Comparison of ENCODE assay signal across 24 cellular contexts in the genomic region with DNA sequence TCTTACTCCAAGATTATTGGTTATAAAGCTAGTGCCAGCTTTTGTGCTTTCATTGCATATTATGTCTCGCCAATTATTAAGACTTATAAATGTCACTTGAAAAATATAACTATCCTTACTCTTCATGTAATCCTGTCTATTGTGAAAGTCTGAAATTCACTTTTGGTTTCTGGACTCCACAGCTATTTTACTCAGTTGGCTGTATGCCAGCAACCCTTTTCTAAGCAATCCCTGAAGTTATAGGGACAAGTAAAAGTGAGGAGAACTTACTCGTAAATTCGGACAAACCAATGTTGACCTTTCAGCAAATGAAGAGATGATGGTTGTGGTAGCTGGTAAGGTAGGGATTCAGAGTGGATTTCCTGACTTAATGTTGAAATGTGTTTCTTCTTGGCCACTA.
"Had no signal": no experiment of that assay in that cellular context is flagged by ENCODE, and none has a peak within 500 bp of the region (broad histone marks: within the 10 kb centered on the region; RNA-seq: fewer than 3 reads in every experiment).

No MANE protein-coding gene starts in this region.

- ATAC-seq: Panc1, PC-3, Right ventricle myocardium inferior, T-cell had no signal

- DNase-seq: Karpas-422, KG1, MG63, NCI-H1092, NCI-H1105 treated with DMSO at 0.1 percent for 48 hours, NCI-H1417 treated with DMSO at 0.1 percent for 48 hours, NCI-H146, NCI-H1694 treated with DMSO at 0.1 percent for 48 hours, NCI-H1930, NCI-H2081, NCI-H2171, NCI-H226, NCI-H446, NCI-H510A, NCI-H524 treated with DMSO at 0.1 percent for 48 hours, NCI-H69, NCI-H774, PC-3, SHP77 treated with DMSO at 0.1 percent for 48 hours, SW 1271, T-cell had no signal

- H3K9me3 ChIP-seq: MG63, SJCRH30 had no signal

- H3K4me3 ChIP-seq: MG63, SJCRH30 had no signal

- H3K27me3 ChIP-seq: MG63, SJCRH30 had no signal

- H3K27ac ChIP-seq: SJCRH30 had no signal

- H3K36me3 ChIP-seq: MG63, SJCRH30 had no signal
